8 cellular contexts compared by ENCODE assay signal in the genomic region with DNA sequence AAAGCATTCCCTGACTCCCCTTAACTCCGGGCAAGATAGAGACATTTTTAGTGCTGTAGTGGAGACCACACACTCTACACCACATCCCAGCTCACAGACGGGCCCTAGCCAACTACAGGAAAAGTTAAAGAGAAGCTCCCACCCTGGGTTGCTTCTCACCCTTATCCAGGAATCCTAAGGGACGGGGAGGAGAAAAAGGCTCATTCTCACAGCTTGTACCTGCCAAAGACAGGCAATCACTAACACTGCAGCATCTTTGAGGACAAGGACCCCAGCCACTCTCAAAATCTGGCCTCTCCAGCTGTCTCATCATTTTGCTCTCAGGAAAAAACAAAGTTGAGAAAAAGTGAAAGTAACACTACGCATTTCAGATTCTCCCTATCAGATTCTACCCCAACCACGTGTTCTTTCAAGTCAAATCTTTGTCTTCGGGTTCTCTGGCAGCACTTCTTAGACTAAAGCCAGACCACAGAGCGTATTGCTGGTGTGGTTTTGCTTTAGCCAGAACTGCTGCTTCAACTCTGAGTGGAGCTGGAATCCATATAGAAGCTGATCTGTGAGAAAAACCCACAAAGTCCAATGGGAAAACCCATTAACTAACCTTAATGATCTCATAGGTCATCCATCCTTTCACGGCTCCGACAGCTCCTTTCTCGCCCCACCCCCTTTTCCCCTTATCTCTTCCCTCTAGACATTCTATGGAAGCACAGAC.
DNase-seq lines count a peak whose midpoint lies in the region; ATAC-seq and TF ChIP-seq lines count a peak whose summit lies in the region.

No MANE protein-coding gene starts in this region.

- peaks cover 6% of the 10 kb centered on the region for H3K27me3 Mint-ChIP-seq in GM23338 (ENCODE audit: insufficient read depth, low read depth, poor library complexity)
- no peaks in the 10 kb centered on the region for H3K27me3 Mint-ChIP-seq in chondrocyte (ENCODE audit: low read depth)
- no peaks in the 10 kb centered on the region for H3K27me3 Mint-ChIP-seq in nephron (ENCODE audit: low read depth)

- H3K9me3 Mint-ChIP-seq in GM23338 (no peaks in the 10 kb centered on the region; the same call in 2 of the 3 replicates), chondrocyte (ENCODE audit: low read depth) (peaks cover 3% of the 10 kb centered on the region), nephron (peaks cover 4% of the 10 kb centered on the region)

- no peaks in the 10 kb centered on the region for H3K36me3 ChIP-seq in GM23338 (ENCODE audit: insufficient read depth)

- no peak for ATAC-seq in GM23338

- H4K20me1 ChIP-seq in GM23338 (replicated peaks; ENCODE audit: insufficient read depth): peaks cover 19% of the 10 kb centered on the region

- CTCF ChIA-PET in RWPE1 (lab: Yijun Ruan, JAX): no interaction called here

- no peak overlapping the region for H2AFZ ChIP-seq in GM23338

- H3K4me3 ChIP-seq in GM23338: no peak overlapping the region

- H3K27me3 ChIP-seq in GM23338 (ENCODE audit: insufficient read depth): no peaks in the 10 kb centered on the region

- no peak for TF ChIP-seq CTCF in GM23338 (conservative IDR thresholded peaks at IDR 0.05; ENCODE audit: low read depth in 2 of 2)
- TF ChIP-seq CTCF in RWPE1 (conservative IDR thresholded peaks at IDR 0.05; ENCODE audit: low read depth): no peak
- TF ChIP-seq CTCF in chondrocyte (IDR thresholded peaks at IDR 0.05): no peak
- no peak for TF ChIP-seq CTCF in nephron (IDR thresholded peaks at IDR 0.05; ENCODE audit: unreplicated experiment in 3 of 3)

- H3K27ac ChIP-seq in GM23338 (ENCODE audit: low read depth) (peak overlapping the region; percentile 86), RWPE1 (peak overlapping the region; percentile 42)

- peaks cover 75% of the 10 kb centered on the region for H3K4me1 ChIP-seq in GM23338 (ENCODE audit: insufficient read depth)

- H3K9me2 ChIP-seq in GM23338 (ENCODE audit: insufficient read depth): no peaks in the 10 kb centered on the region

- peaks cover 100% of the 10 kb centered on the region for H3K79me2 ChIP-seq in GM23338 (replicated peaks; ENCODE audit: insufficient read depth)

- H3K4me3 Mint-ChIP-seq in GM23338: no peak overlapping the region
- H3K4me3 Mint-ChIP-seq in chondrocyte (ENCODE audit: unreplicated experiment): peak overlapping the region; percentile 51
- H3K4me3 Mint-ChIP-seq in nephron: peak overlapping the region in 2 of 3 experiments; percentile 43 to 70

- H3F3A ChIP-seq in GM23338 (replicated peaks; ENCODE audit: low read depth): no peaks in the 10 kb centered on the region

- H3K4me1 Mint-ChIP-seq in GM23338 (peaks cover 80% of the 10 kb centered on the region), chondrocyte (ENCODE audit: low read depth) (peaks cover 70% of the 10 kb centered on the region), nephron (peaks cover 51% of the 10 kb centered on the region)

- POLR2A ChIA-PET in RWPE1 (lab: Yijun Ruan, JAX; ENCODE audit: low non-redundant PET): no interaction called here

- peaks cover 52% of the 10 kb centered on the region; the same call in 2 of the 3 replicates for H3K36me3 Mint-ChIP-seq in GM23338 (ENCODE audit: low read depth)
- no peaks in the 10 kb centered on the region for H3K36me3 Mint-ChIP-seq in chondrocyte (ENCODE audit: low read depth)
- H3K36me3 Mint-ChIP-seq in nephron (ENCODE audit: low read depth): peaks cover 5% of the 10 kb centered on the region

- H3K27ac Mint-ChIP-seq in GM23338 (no peak overlapping the region; the same call in 1 of the 2 replicates), chondrocyte (ENCODE audit: unreplicated experiment) (peak overlapping the region; percentile 93), nephron (peak overlapping the region; percentile 71 to 97 (median 94))

- no peak overlapping the region for H3K4me2 ChIP-seq in GM23338

- peak; percentile 84 for DNase-seq in ELR (ENCODE audit: low read depth)
- no peak for DNase-seq in GM23338 (ENCODE audit: low spot score)
- no peak for DNase-seq in RWPE1 (ENCODE audit: low spot score)
- no peak for DNase-seq in chondrocyte (ENCODE audit: low spot score)
- no peak for DNase-seq in DMS79 (lab: John Stamatoyannopoulos, UW)
- DNase-seq in T1000 (lab: John Stamatoyannopoulos, UW): no peak
- no peak for DNase-seq in NCI-H774 (lab: John Stamatoyannopoulos, UW)

TF ChIP-seq in GM23338, 12 proteins besides CTCF, POLR2A, EP300 and RAD21:
- TF ChIP-seq, protein P1, sequence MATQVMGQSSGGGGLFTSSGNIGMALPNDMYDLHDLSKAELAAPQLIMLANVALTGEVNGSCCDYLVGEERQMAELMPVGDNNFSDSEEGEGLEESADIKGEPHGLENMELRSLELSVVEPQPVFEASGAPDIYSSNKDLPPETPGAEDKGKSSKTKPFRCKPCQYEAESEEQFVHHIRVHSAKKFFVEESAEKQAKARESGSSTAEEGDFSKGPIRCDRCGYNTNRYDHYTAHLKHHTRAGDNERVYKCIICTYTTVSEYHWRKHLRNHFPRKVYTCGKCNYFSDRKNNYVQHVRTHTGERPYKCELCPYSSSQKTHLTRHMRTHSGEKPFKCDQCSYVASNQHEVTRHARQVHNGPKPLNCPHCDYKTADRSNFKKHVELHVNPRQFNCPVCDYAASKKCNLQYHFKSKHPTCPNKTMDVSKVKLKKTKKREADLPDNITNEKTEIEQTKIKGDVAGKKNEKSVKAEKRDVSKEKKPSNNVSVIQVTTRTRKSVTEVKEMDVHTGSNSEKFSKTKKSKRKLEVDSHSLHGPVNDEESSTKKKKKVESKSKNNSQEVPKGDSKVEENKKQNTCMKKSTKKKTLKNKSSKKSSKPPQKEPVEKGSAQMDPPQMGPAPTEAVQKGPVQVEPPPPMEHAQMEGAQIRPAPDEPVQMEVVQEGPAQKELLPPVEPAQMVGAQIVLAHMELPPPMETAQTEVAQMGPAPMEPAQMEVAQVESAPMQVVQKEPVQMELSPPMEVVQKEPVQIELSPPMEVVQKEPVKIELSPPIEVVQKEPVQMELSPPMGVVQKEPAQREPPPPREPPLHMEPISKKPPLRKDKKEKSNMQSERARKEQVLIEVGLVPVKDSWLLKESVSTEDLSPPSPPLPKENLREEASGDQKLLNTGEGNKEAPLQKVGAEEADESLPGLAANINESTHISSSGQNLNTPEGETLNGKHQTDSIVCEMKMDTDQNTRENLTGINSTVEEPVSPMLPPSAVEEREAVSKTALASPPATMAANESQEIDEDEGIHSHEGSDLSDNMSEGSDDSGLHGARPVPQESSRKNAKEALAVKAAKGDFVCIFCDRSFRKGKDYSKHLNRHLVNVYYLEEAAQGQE (IDR thresholded peaks at IDR 0.05; ENCODE audit: unreplicated experiment): no peak
- no peak for TF ChIP-seq ZNF114 (CRISPR knock-in tag; IDR thresholded peaks at IDR 0.05)
- no peak for TF ChIP-seq CREB1 (CRISPR knock-in tag; IDR thresholded peaks at IDR 0.05; ENCODE audit: low read depth)
- no peak for TF ChIP-seq POLR2AphosphoS5 (IDR thresholded peaks at IDR 0.05; ENCODE audit: low read depth)
- TF ChIP-seq, protein P2, sequence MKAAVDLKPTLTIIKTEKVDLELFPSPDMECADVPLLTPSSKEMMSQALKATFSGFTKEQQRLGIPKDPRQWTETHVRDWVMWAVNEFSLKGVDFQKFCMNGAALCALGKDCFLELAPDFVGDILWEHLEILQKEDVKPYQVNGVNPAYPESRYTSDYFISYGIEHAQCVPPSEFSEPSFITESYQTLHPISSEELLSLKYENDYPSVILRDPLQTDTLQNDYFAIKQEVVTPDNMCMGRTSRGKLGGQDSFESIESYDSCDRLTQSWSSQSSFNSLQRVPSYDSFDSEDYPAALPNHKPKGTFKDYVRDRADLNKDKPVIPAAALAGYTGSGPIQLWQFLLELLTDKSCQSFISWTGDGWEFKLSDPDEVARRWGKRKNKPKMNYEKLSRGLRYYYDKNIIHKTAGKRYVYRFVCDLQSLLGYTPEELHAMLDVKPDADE (IDR thresholded peaks at IDR 0.05): no peak
- TF ChIP-seq EZH2phosphoT487 (IDR thresholded peaks at IDR 0.05; ENCODE audit: unreplicated experiment): no peak
